8 cellular contexts compared by ENCODE assay signal in the genomic region with DNA sequence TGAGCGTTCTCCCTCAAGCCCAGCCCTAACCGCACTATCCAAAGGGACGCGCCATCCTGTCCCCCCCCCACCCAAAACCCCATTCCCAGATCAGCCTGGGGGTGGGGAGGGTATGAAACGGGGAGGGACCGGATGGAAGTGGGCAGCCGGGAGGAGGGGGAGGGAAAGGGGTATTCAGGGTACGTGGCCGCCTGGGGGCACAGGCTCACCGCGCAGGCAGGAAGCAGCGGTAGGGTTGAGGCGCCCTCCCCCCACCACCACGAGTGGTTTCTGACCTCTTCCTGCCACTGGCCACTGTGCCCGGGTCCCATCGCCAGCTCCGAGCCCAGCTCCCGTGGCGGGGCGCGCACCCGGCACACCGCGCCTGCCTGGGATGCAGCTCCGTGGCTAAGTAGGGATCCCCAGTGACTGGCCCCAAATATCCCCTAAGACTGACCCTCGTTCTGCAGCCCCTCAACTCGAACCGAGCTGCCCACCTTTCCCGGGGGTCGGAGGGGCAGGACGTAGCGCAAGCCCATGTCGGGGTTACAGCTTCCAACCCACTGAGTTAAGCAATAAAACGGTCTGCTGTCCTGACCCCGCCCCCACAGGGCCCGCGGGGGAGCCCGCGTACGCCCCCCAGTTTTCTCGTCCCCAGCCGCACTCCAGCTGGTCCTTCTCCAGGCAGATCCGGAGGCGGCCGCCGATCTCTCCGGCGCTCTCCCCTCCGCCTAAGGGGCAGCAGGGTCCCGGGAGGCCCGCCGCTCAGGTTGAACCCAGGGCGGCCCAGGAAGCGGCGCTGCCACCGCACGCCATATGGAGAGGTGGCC. TPM values are rescaled to one million over a fixed set of nuclear protein-coding genes. Genes with fewer than 3 reads are reported as not detected.
DNase-seq lines count a peak whose midpoint lies in the region; ATAC-seq and TF ChIP-seq lines count a peak whose summit lies in the region.

No MANE protein-coding gene starts in this region.

- CTCF ChIA-PET in RWPE1 (lab: Yijun Ruan, JAX), result interaction anchor here (0.6 kb wide), 1 partner anchor 34 kb away, joined by 4 read pairs; no protein-coding TSS in a partner anchor

- H3K4me3 Mint-ChIP-seq in activated naive CD8-positive, alpha-beta T cell treated with anti-CD3 and anti-CD28 coated beads for 36 hours, result peak overlapping the region; percentile 88
- peak overlapping the region; percentile 85 for H3K4me3 Mint-ChIP-seq in progenitor cell of endocrine pancreas (ENCODE audit: low read depth)

- peaks cover 54% of the 10 kb centered on the region for H3K4me1 Mint-ChIP-seq in activated naive CD8-positive, alpha-beta T cell treated with anti-CD3 and anti-CD28 coated beads for 36 hours
- H3K4me1 Mint-ChIP-seq in progenitor cell of endocrine pancreas (ENCODE audit: low read depth), result peaks cover 31% of the 10 kb centered on the region

- H3K4me3 ChIP-seq in HFF-Myc (replicated peaks; ENCODE audit: low read depth, low read length), result peak overlapping the region; percentile 74

- intact Hi-C loops in cardiac septum (cut with DNase I), result loop anchor here (2.0 to 5.0 kb wide), 2 partner anchors 65 to 69 kb away; no protein-coding TSS in a partner anchor

- DNase-seq in COLO829 (ENCODE audit: low spot score) (peak; percentile 77), HFF-Myc (ENCODE audit: extremely low read depth, low read depth) (peak; percentile 70), RWPE1 (ENCODE audit: low spot score) (peak; percentile 92), cardiac septum (ENCODE audit: low spot score) (peak; percentile 88), progenitor cell of endocrine pancreas (ENCODE audit: low spot score, unreplicated experiment) (peak; percentile 38), NCI-H1048 (lab: John Stamatoyannopoulos, UW) (no peak)
- peak; percentile 81 for DNase-seq in activated naive CD8-positive, alpha-beta T cell treated with anti-CD3 and anti-CD28 coated beads for 36 hours

- ATAC-seq in GM18520 (IDR thresholded peaks at IDR 0.05; ENCODE audit: unreplicated experiment), result no peak

- H3K36me3 Mint-ChIP-seq in activated naive CD8-positive, alpha-beta T cell treated with anti-CD3 and anti-CD28 coated beads for 36 hours, result peaks cover 41% of the 10 kb centered on the region
- H3K36me3 Mint-ChIP-seq in progenitor cell of endocrine pancreas (ENCODE audit: insufficient read depth), result peaks cover 4% of the 10 kb centered on the region

- peak overlapping the region; percentile 92 for H3K27ac Mint-ChIP-seq in activated naive CD8-positive, alpha-beta T cell treated with anti-CD3 and anti-CD28 coated beads for 36 hours
- peak overlapping the region; percentile 78 for H3K27ac Mint-ChIP-seq in progenitor cell of endocrine pancreas

- POLR2A ChIA-PET in RWPE1 (lab: Yijun Ruan, JAX; ENCODE audit: low non-redundant PET), result no interaction called here

- peak overlapping the region; percentile 99 for H3K27ac ChIP-seq in RWPE1

- no peaks in the 10 kb centered on the region for H3K27me3 Mint-ChIP-seq in activated naive CD8-positive, alpha-beta T cell treated with anti-CD3 and anti-CD28 coated beads for 36 hours
- peaks cover 9% of the 10 kb centered on the region for H3K27me3 Mint-ChIP-seq in progenitor cell of endocrine pancreas

- no peak for TF ChIP-seq CTCF in HFF-Myc (IDR thresholded peaks at IDR 0.05; ENCODE audit: low read depth, low read length, missing control alignments)
- no peak for TF ChIP-seq CTCF in RWPE1 (conservative IDR thresholded peaks at IDR 0.05; ENCODE audit: low read depth)
- no peak for TF ChIP-seq CTCF in progenitor cell of endocrine pancreas (IDR thresholded peaks at IDR 0.05; ENCODE audit: unreplicated experiment)

- peaks cover 9% of the 10 kb centered on the region for H3K9me3 Mint-ChIP-seq in activated naive CD8-positive, alpha-beta T cell treated with anti-CD3 and anti-CD28 coated beads for 36 hours
- H3K9me3 Mint-ChIP-seq in progenitor cell of endocrine pancreas (ENCODE audit: low read depth), result no peaks in the 10 kb centered on the region

RNA-seq across cellular contexts. Expression of gene ACTN1, which starts 1.2 kb away (rescaled TPM):
- total RNA-seq in activated naive CD8-positive, alpha-beta T cell treated with anti-CD3 and anti-CD28 coated beads for 36 hours, result 100 to 1,000 TPM; 171 to 177 TPM
- 346 TPM for total RNA-seq in cardiac septum
- 92.6 and 105 TPM in 2 replicates for total RNA-seq in progenitor cell of endocrine pancreas
